In the genomic region with DNA sequence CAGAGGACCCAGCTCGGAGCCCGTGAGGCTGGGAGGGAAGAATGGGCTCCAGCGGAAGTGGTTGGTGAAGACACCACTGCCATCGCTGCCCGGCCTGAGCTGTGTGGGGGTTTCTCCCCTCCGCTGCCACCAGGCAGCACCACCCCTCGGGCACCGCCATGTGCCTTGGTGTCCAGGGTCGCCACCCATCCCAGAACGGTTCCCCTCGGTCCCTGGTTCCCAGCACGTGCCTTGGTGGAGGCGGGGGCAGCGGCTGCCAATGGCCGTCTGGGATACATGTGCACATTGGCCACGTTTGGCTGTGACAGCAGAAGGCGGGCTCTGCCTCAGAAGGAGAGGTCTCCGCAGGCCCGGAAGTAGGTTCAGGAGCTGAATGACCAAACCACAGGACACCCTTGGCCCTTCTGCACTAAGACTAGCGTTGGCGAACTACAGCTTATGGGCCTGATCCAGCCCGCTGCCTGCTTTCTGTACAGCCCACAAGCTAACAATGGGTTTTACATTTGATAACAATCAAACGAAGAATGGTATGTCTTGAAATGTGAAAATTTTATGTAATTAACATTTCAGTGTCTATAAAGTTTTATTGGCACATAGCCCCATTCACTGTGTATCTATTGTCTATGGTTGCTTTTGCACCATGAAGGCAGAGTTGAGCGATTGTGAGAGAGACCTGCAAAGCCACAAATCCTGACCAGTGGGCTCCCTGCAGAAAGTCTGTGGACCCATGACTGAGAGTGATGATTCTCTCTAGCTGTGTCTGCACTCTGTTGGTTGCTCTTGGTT, we compare ENCODE assay signal across 33 cellular contexts.
"Had no signal": no experiment of that assay in that cellular context is flagged by ENCODE, and none has a peak within 500 bp of the region (broad histone marks: within the 10 kb centered on the region; RNA-seq: fewer than 3 reads in every experiment).

No MANE protein-coding gene starts in this region.

- H3K9me3 ChIP-seq: adrenal gland had no signal

- H3K27me3 ChIP-seq: adrenal gland, body of pancreas had no signal

- H3K36me3 ChIP-seq: adrenal gland, breast epithelium had no signal

- FAIRE-seq: astrocyte had no signal

- H3K4me3 ChIP-seq: adrenal gland, body of pancreas, breast epithelium had no signal

- H3K4me1 ChIP-seq: adrenal gland, body of pancreas, breast epithelium had no signal

- DNase-seq: activated B cell treated with CpG ODN at 0.5 μM for 24 hours; activated CD4-positive, alpha-beta memory T cell treated with anti-CD3 and anti-CD28 coated beads for 36 hours; activated CD4-positive, alpha-beta T cell treated with anti-CD3 and anti-CD28 coated beads for 4 hours; activated CD4-positive, alpha-beta T cell treated with anti-CD3 and anti-CD28 coated beads, Interleukin-2, amount 50 U/mL, for 1 hour; activated CD4-positive, CD25-positive, alpha-beta regulatory T cell treated with anti-CD3 and anti-CD28 coated beads, Interleukin-2, amount 50 U/mL, for 72 hours; activated CD8-positive, alpha-beta memory T cell treated with anti-CD3 and anti-CD28 coated beads, Interleukin-2, amount 50 U/mL, for 4 hours; activated gamma-delta T cell treated with Interleukin-2 at 50 U/mL for 16 hours; activated naive CD4-positive, alpha-beta T cell treated with anti-CD3 and anti-CD28 coated beads for 36 hours; activated T-cell treated with anti-CD3 and anti-CD28 coated beads for 4 hours; activated T-cell treated with anti-CD3 and anti-CD28 coated beads, Interleukin-2, amount 50 U/mL, for 4 hours; adrenal gland; body of pancreas; caudate nucleus; NCI-H1092 treated with DMSO at 0.1 percent for 48 hours; NCI-H1417; NCI-H146; NCI-H187; NCI-H2029 treated with DMSO at 0.1 percent for 48 hours; NCI-H2107; NCI-H2171; NCI-H510A treated with DMSO at 0.1 percent for 48 hours; NCI-H526 treated with DMSO at 0.1 percent for 48 hours; NCI-H82; SIG-M5; SW 1271; T-helper 1 cell; T-helper 2 cell; T-helper 9 cell had no signal

- H3K27ac ChIP-seq: adrenal gland, body of pancreas, breast epithelium, VCaP had no signal

- ATAC-seq: activated naive CD4-positive, alpha-beta T cell treated with anti-CD3 and anti-CD28 coated beads, Interleukin-2, amount 50 U/mL, for 72 hours; activated T-cell treated with anti-CD3 and anti-CD28 coated beads, Interleukin-2, amount 50 U/mL, for 4 hours; body of pancreas; Panc1 had no signal
